Comparison of ENCODE assay signal across 16 cellular contexts in the genomic region with DNA sequence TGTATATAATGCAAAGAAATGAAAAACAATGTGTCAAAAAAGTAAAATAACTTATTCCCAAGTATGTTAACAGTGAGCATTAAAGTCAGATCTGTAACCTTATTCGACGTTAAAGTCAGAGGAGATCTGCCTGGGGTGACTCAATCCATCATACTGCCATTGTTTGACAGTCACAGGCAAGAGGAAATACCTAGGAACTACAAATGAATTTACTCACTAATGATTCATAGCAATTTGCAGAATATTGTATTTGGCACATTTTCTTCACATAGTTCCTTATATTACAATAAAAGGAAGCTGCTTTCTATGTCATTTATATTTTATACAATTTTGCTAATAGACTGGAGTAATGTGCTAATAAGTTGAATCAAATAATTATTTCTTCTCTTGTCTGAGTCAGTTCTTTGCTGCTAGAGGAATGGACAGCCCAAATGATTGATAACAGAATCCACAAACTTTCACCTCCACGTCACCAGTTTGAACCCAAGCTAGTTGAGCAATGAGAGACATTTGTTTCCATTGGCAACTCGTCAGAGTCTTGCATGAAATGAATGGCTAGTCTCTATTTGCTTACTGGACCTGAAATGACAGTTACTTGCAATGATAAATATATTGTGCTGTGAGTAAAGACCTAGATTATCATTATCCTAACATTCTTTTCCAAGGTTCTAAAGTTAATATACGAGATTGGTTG. TPM values are rescaled to one million over a fixed set of nuclear protein-coding genes. Genes with fewer than 3 reads are reported as not detected.
DNase-seq lines count a peak whose midpoint lies in the region; ATAC-seq, FAIRE-seq and TF ChIP-seq lines count a peak whose summit lies in the region.
"Had no signal": no experiment of that assay in that cellular context is flagged by ENCODE, and none has a peak within 500 bp of the region (broad histone marks: within the 10 kb centered on the region; RNA-seq: fewer than 3 reads in every experiment).

No MANE protein-coding gene starts in this region.

- FAIRE-seq in endothelial cell of umbilical vein (lab: Jason Lieb, UNC) = peak; percentile 78

- CTCF ChIA-PET in Panc1 (lab: Charles Lee) = no interaction called here
- CTCF ChIA-PET in endothelial cell of umbilical vein (lab: Charles Lee) = interaction anchor here (0.9 to 1.6 kb wide), 2 partner anchors 48 to 129 kb away, joined by 3 to 7 read pairs; a partner anchor contains a TSS
- CTCF ChIA-PET in Caco-2 (lab: Charles Lee) = no interaction called here

- peaks cover 20% of the 10 kb centered on the region; the same call in 1 of the 2 replicates for H3K4me1 ChIP-seq in Panc1 (ENCODE audit: control insufficient read depth, insufficient read depth, low read length)
- H3K4me1 ChIP-seq in endothelial cell of umbilical vein (ENCODE audit: control insufficient read depth, extremely low read depth, insufficient read depth, low read length) = peaks cover 16% of the 10 kb centered on the region
- no peaks in the 10 kb centered on the region for H3K4me1 ChIP-seq in ascending aorta
- no peaks in the 10 kb centered on the region for H3K4me1 ChIP-seq in Caco-2
- H3K4me1 ChIP-seq: adrenal gland, stomach had no signal

- H3K36me3 ChIP-seq in Panc1 (ENCODE audit: control insufficient read depth, insufficient read depth, low read length) = no peaks in the 10 kb centered on the region
- H3K36me3 ChIP-seq in endothelial cell of umbilical vein (ENCODE audit: control insufficient read depth in 2 of 2, extremely low read depth in 1 of 2, insufficient read depth in 2 of 2, low read length in 2 of 2) = no peaks in the 10 kb centered on the region
- H3K36me3 ChIP-seq in ascending aorta = no peaks in the 10 kb centered on the region
- H3K36me3 ChIP-seq in Caco-2 (ENCODE audit: control insufficient read depth, insufficient read depth, low read length) = no peaks in the 10 kb centered on the region
- H3K36me3 ChIP-seq: adrenal gland, stomach had no signal

- peak overlapping the region; percentile 40 for H3K4me2 ChIP-seq in endothelial cell of umbilical vein (ENCODE audit: insufficient read depth, low read length)

- H2AFZ ChIP-seq in endothelial cell of umbilical vein (ENCODE audit: low read depth, low read length) = no peak overlapping the region

- H3K4me3 Mint-ChIP-seq in activated T-cell treated with anti-CD3 and anti-CD28 coated beads, Interleukin-2, amount 50 U/mL, for 24 hours = no peak overlapping the region
- H3K4me3 Mint-ChIP-seq in Caco-2 (ENCODE audit: unreplicated experiment) = no peak overlapping the region
- H3K4me3 Mint-ChIP-seq: activated CD4-positive, alpha-beta T cell treated with anti-CD3 and anti-CD28 coated beads for 36 hours; activated T-cell treated with anti-CD3 and anti-CD28 coated beads, Interleukin-2, amount 50 U/mL, for 4 hours; T-cell had no signal

- H3K27ac Mint-ChIP-seq in activated T-cell treated with anti-CD3 and anti-CD28 coated beads, Interleukin-2, amount 50 U/mL, for 24 hours = no peak overlapping the region
- no peak overlapping the region for H3K27ac Mint-ChIP-seq in Caco-2 (ENCODE audit: unreplicated experiment)
- H3K27ac Mint-ChIP-seq: activated CD4-positive, alpha-beta T cell treated with anti-CD3 and anti-CD28 coated beads for 36 hours had no signal

- peak overlapping the region; percentile 98 for H3K27ac ChIP-seq in Panc1 (ENCODE audit: low read length)
- H3K27ac ChIP-seq in endothelial cell of umbilical vein (ENCODE audit: insufficient read depth, low read depth, low read length) = peak overlapping the region; percentile 48
- no peak overlapping the region for H3K27ac ChIP-seq in ascending aorta
- H3K27ac ChIP-seq: adrenal gland, stomach had no signal

- H3K9me3 Mint-ChIP-seq in activated T-cell treated with anti-CD3 and anti-CD28 coated beads, Interleukin-2, amount 50 U/mL, for 24 hours = peaks cover 24% of the 10 kb centered on the region
- peaks cover 16% of the 10 kb centered on the region for H3K9me3 Mint-ChIP-seq in Caco-2 (ENCODE audit: unreplicated experiment)

- no peaks in the 10 kb centered on the region for H3K27me3 ChIP-seq in Panc1 (ENCODE audit: control insufficient read depth, insufficient read depth, low read length)
- no peaks in the 10 kb centered on the region for H3K27me3 ChIP-seq in endothelial cell of umbilical vein (ENCODE audit: control insufficient read depth in 2 of 2, insufficient read depth in 2 of 2, low read length in 2 of 2)
- H3K27me3 ChIP-seq in ascending aorta = no peaks in the 10 kb centered on the region
- H3K27me3 ChIP-seq in Caco-2 (replicated peaks; ENCODE audit: control insufficient read depth, insufficient read depth, low read length) = no peaks in the 10 kb centered on the region
- H3K27me3 ChIP-seq: adrenal gland, stomach had no signal

- no peaks in the 10 kb centered on the region for H3K27me3 Mint-ChIP-seq in activated T-cell treated with anti-CD3 and anti-CD28 coated beads, Interleukin-2, amount 50 U/mL, for 24 hours
- H3K27me3 Mint-ChIP-seq in Caco-2 (ENCODE audit: insufficient read depth, unreplicated experiment) = no peaks in the 10 kb centered on the region
- H3K27me3 Mint-ChIP-seq: activated CD4-positive, alpha-beta T cell treated with anti-CD3 and anti-CD28 coated beads for 36 hours; T-cell had no signal

- no peak for TF ChIP-seq POLR2A in endothelial cell of umbilical vein (IDR thresholded peaks at IDR 0.05; ENCODE audit: low read depth, low read length)

- no peaks in the 10 kb centered on the region for H3K9me1 ChIP-seq in endothelial cell of umbilical vein (replicated peaks; ENCODE audit: control insufficient read depth, extremely low read depth, insufficient read depth, low read length)

- intact Hi-C loops in Panc1 (cut with micrococcal nuclease; ENCODE audit: unreplicated experiment) (no loop called here), endothelial cell of umbilical vein (cut with micrococcal nuclease) (loop anchor here (5.0 kb wide), 1 partner anchor 50 kb away; a partner anchor contains a TSS), ascending aorta (cut with DNase I) (no loop called here), Caco-2 (cut with micrococcal nuclease; ENCODE audit: unreplicated experiment) (no loop called here)

- H3K4me3 ChIP-seq in Panc1 (ENCODE audit: low read depth in 2 of 2, low read length in 2 of 2) (no peak overlapping the region), endothelial cell of umbilical vein (replicated peaks in 1 of 3; ENCODE audit: insufficient read depth in 1 of 3, low read depth in 1 of 3, low read length in 3 of 3) (no peak overlapping the region), ascending aorta (no peak overlapping the region), Caco-2 (ENCODE audit: low read depth, low read length) (no peak overlapping the region)
- H3K4me3 ChIP-seq: adrenal gland, stomach had no signal

- DNase-seq in ELR (ENCODE audit: low read depth) (peak; percentile 87), Panc1 (ENCODE audit: low read depth, low spot score) (peak; percentile 75), endothelial cell of umbilical vein (ENCODE audit: low read depth, low spot score) (peak; percentile 89), lung microvascular endothelial cell (ENCODE audit: low read depth in 2 of 2) (peak; percentile 74 to 83), HK-2 (ENCODE audit: unreplicated experiment) (no peak), ascending aorta (ENCODE audit: low spot score in 2 of 2) (no peak), Caco-2 (no peak)
- DNase-seq in activated T-cell treated with anti-CD3 and anti-CD28 coated beads, Interleukin-2, amount 50 U/mL, for 24 hours = no peak
- DNase-seq: activated CD4-positive, alpha-beta T cell treated with anti-CD3 and anti-CD28 coated beads for 36 hours; activated T-cell treated with anti-CD3 and anti-CD28 coated beads, Interleukin-2, amount 50 U/mL, for 4 hours; C1 segment of cervical spinal cord; Kasumi-1; posterior cingulate gyrus; stomach; T-cell had no signal

- H3K4me1 Mint-ChIP-seq in activated T-cell treated with anti-CD3 and anti-CD28 coated beads, Interleukin-2, amount 50 U/mL, for 24 hours (ENCODE audit: low read depth) = no peaks in the 10 kb centered on the region
- H3K4me1 Mint-ChIP-seq in Caco-2 (ENCODE audit: low read depth, unreplicated experiment) = no peaks in the 10 kb centered on the region
- H3K4me1 Mint-ChIP-seq: activated CD4-positive, alpha-beta T cell treated with anti-CD3 and anti-CD28 coated beads for 36 hours had no signal

- POLR2A ChIA-PET in Panc1 (lab: Charles Lee) (no interaction called here), endothelial cell of umbilical vein (lab: Charles Lee) (no interaction called here), Caco-2 (lab: Charles Lee) (no interaction called here)

- BruUV-seq in Panc1 (replicated peaks; lab: Mats Ljungman, UMichigan) = no TSS peak
- no TSS peak for BruUV-seq in endothelial cell of umbilical vein (replicated peaks; lab: Mats Ljungman, UMichigan)
- no TSS peak for BruUV-seq in Caco-2 (replicated peaks; lab: Mats Ljungman, UMichigan)

- dilution Hi-C loops in endothelial cell of umbilical vein (cut with MboI; ENCODE audit: extremely low pct_ligation_motif_present, low sequenced_read_pairs) = no loop called here

- H3K36me3 Mint-ChIP-seq in activated T-cell treated with anti-CD3 and anti-CD28 coated beads, Interleukin-2, amount 50 U/mL, for 24 hours (ENCODE audit: low read depth) = peaks cover 12% of the 10 kb centered on the region
- no peaks in the 10 kb centered on the region for H3K36me3 Mint-ChIP-seq in Caco-2 (ENCODE audit: insufficient read depth, unreplicated experiment)

- H4K20me1 ChIP-seq in endothelial cell of umbilical vein (replicated peaks; ENCODE audit: control insufficient read depth, extremely low read depth, insufficient read depth, low read length) = no peaks in the 10 kb centered on the region

- H3K9me3 ChIP-seq in Panc1 (ENCODE audit: control insufficient read depth, insufficient read depth, low read depth, low read length) = peaks cover 36% of the 10 kb centered on the region; the same call in 1 of the 2 replicates
- H3K9me3 ChIP-seq in endothelial cell of umbilical vein (replicated peaks; ENCODE audit: control insufficient read depth, insufficient read depth, low read length) = no peaks in the 10 kb centered on the region
- no peaks in the 10 kb centered on the region for H3K9me3 ChIP-seq in ascending aorta
- H3K9me3 ChIP-seq in Caco-2 = peaks cover 2% of the 10 kb centered on the region; the same call in 1 of the 2 replicates
- H3K9me3 ChIP-seq: adrenal gland had no signal

- in situ Hi-C loops in Panc1 (cut with HindIII; ENCODE audit: low pct_unique_long_range_greater_than_20kb, low sequenced_read_pairs) = no loop called here

- no peak for ATAC-seq in Panc1
- ATAC-seq: activated CD4-positive, alpha-beta T cell treated with anti-CD3 and anti-CD28 coated beads for 36 hours; activated T-cell treated with anti-CD3 and anti-CD28 coated beads, Interleukin-2, amount 50 U/mL, for 4 hours; T-cell had no signal

- H3K9ac ChIP-seq in endothelial cell of umbilical vein (replicated peaks; ENCODE audit: extremely low read depth, insufficient read depth, low read length) = no peak overlapping the region

- TF ChIP-seq CTCF in Panc1 (IDR thresholded peaks at IDR 0.05) (no peak), endothelial cell of umbilical vein (IDR thresholded peaks at IDR 0.05; ENCODE audit: extremely low read depth in 1 of 2, insufficient read depth in 1 of 2, low read depth in 1 of 2, low read length in 2 of 2) (no peak), ascending aorta (IDR thresholded peaks at IDR 0.05) (no peak), Caco-2 (IDR thresholded peaks at IDR 0.05; ENCODE audit: insufficient read depth in 1 of 2, low read depth in 1 of 2, low read length in 1 of 2, severe bottlenecking in 1 of 2, unreplicated experiment in 1 of 2) (no peak)

- H3K79me2 ChIP-seq in endothelial cell of umbilical vein (ENCODE audit: control insufficient read depth, insufficient read depth, low read length) = no peaks in the 10 kb centered on the region

RNA-seq across cellular contexts. Expression of a gene that starts 48.5 kb away (rescaled TPM):
- 89.0 TPM for total RNA-seq in Panc1 (2021; ENCODE audit: unreplicated experiment)
- 51.2 TPM for polyA plus RNA-seq in Panc1 (2012; ENCODE audit: insufficient read length)
- 23.0 and 23.1 TPM in 2 replicates for total RNA-seq in endothelial cell of umbilical vein
- 9.3 and 13.7 TPM in 2 replicates for polyA plus RNA-seq in endothelial cell of umbilical vein
- 14.2 and 15.3 TPM in 2 replicates for polyA plus RNA-seq in endothelial cell of umbilical vein (2011; cell fraction: cytosol; rRNA removed)
- 10.4 and 12.9 TPM in 2 replicates for polyA plus RNA-seq in endothelial cell of umbilical vein (2011; cell fraction: nucleus; rRNA removed)
- polyA plus RNA-seq in endothelial cell of umbilical vein (2012) = 17.3 and 22.8 TPM in 2 replicates
- polyA minus RNA-seq in endothelial cell of umbilical vein = 17.4 and 20.3 TPM in 2 replicates
- polyA minus RNA-seq in endothelial cell of umbilical vein (2011; cell fraction: cytosol; rRNA and poly(A)+ RNA removed) = 24.7 TPM
- 11.9 and 15.1 TPM in 2 replicates for polyA minus RNA-seq in endothelial cell of umbilical vein (2011; cell fraction: nucleus; rRNA and poly(A)+ RNA removed)
- total RNA-seq in lung microvascular endothelial cell = 14.6 and 24.2 TPM in 2 replicates
- 21.3 TPM for total RNA-seq in ascending aorta
- total RNA-seq in Caco-2 (2022) = 38.6 and 46.8 TPM in 2 replicates

Comparison
In these comparisons a context has a peak if more than half of its experiments do, and no peak if none do; other contexts are left out.
1. DNase-seq: peak in ELR (single experiment), Panc1 (single experiment), endothelial cell of umbilical vein (single experiment) and lung microvascular endothelial cell (2 of 2); none in activated T-cell treated with anti-CD3 and anti-CD28 coated beads, Interleukin-2, amount 50 U/mL, for 24 hours (single experiment), HK-2 (single experiment), ascending aorta (0 of 2) and Caco-2 (0 of 2).
2. H3K27ac ChIP-seq: peak in Panc1 (single experiment) and endothelial cell of umbilical vein (single experiment); none in ascending aorta (0 of 2).